In genomic region chr19:58394821-58395219, GRCh38 we compare ENCODE assay signal across 1 cellular context.
TF ChIP-seq lines count a peak whose summit lies in the region.

No MANE protein-coding gene starts in this region.

TF ChIP-seq in HEK293T, 16 proteins besides CTCF, POLR2A, EP300 and RAD21 (continued from another document):
- TF ChIP-seq PKNOX1 (IDR thresholded peaks at IDR 0.05) (no peak), FOXM1 (IDR thresholded peaks at IDR 0.05; ENCODE audit: borderline replicate concordance) (no peak), SP1 (IDR thresholded peaks at IDR 0.05) (no peak), FOXA1 (IDR thresholded peaks at IDR 0.05) (no peak), ZNF384 (IDR thresholded peaks at IDR 0.05) (no peak), ELF4 (IDR thresholded peaks at IDR 0.05) (no peak), FOXK2 (IDR thresholded peaks at IDR 0.05) (no peak), TARDBP (IDR thresholded peaks at IDR 0.05) (no peak)
